ENCODE assay signal across 20 cellular contexts in the genomic region with DNA sequence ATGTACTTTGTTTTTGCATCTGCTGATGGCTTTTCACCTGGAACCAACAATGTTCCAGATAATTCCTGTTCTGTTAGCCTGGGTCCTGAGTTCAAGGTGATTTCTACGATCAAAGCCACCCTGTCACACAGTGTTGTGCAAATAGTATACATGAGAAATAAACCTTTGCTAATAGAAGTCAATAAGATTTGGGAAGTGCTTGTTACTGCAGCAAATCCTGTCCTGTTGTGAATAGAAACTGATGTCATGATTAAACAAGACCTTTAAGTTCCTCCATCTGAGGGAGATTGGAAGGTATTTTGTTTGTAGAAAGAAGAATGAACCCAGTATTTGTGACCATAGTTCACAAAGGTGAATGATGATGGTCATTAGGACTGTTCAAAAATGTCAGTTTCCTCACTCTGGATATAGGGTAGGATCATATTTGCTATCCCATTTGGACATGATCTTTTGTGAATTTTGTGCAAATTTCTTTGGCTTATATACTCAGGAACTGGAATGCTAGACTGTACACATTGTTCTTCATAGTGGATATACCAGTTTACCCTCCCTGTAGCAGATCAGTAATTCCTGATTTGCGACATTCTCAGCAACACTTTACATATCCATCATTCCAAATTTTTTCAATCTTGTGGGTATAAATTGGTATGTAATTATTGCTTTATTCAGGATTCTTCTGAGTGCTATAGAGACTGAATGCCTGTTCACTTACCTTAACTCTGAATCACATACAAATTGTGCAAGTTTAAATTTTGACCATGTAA.
DNase-seq lines count a peak whose midpoint lies in the region; ATAC-seq, FAIRE-seq and TF ChIP-seq lines count a peak whose summit lies in the region.
"Had no signal": no experiment of that assay in that cellular context is flagged by ENCODE, and none has a peak within 500 bp of the region (broad histone marks: within the 10 kb centered on the region; RNA-seq: fewer than 3 reads in every experiment).

No MANE protein-coding gene starts in this region.

- TF ChIP-seq POLR2A in HepG2 (IDR thresholded peaks at IDR 0.05; ENCODE audit: insufficient read depth in 1 of 2, low read depth in 2 of 2, low read length in 2 of 2), result no peak
- no peak for TF ChIP-seq POLR2A in right lobe of liver (IDR thresholded peaks at IDR 0.05)

- H3K9me1 ChIP-seq in keratinocyte (ENCODE audit: control insufficient read depth, extremely low read depth, insufficient read depth, low read length), result no peaks in the 10 kb centered on the region

- DNase-seq in HepG2 (ENCODE audit: low spot score), result no peak
- no peak for DNase-seq in right lobe of liver
- DNase-seq in astrocyte (ENCODE audit: low read depth), result no peak
- DNase-seq in keratinocyte (ENCODE audit: low read depth, low spot score), result no peak
- DNase-seq in ACHN, result no peak
- no peak for DNase-seq in HCEC 1CT
- DNase-seq in CD1c-positive myeloid dendritic cell (ENCODE audit: extremely low spot score), result no peak
- DNase-seq: 8988T; CD4-positive, alpha-beta memory T cell; COR-L47; DMS153; DMS79 treated with DMSO at 0.1 percent for 48 hours; EL; H9 had no signal

- intact Hi-C loops in HepG2 (cut with micrococcal nuclease; ENCODE audit: unreplicated experiment), result no loop called here
- intact Hi-C loops in right lobe of liver (cut with DNase I), result no loop called here

- H2AFZ ChIP-seq in HepG2 (ENCODE audit: low read length) (no peak overlapping the region), astrocyte (ENCODE audit: low read depth, low read length) (no peak overlapping the region), keratinocyte (ENCODE audit: control insufficient read depth, low read length) (no peak overlapping the region)
- H2AFZ ChIP-seq: GM23338 had no signal

- H3K9me3 ChIP-seq in HepG2 (ENCODE audit: low read length) (no peaks in the 10 kb centered on the region), right lobe of liver (no peaks in the 10 kb centered on the region), astrocyte (ENCODE audit: insufficient read depth, low read depth, low read length) (no peaks in the 10 kb centered on the region), keratinocyte (ENCODE audit: control insufficient read depth, low read depth, low read length) (no peaks in the 10 kb centered on the region)
- H3K9me3 ChIP-seq: BLaER1 treated with 17β-estradiol and CSF1 and Interleukin-3, amounts not matched to agents 10 nM and 100 nM had no signal

- H3K36me3 ChIP-seq in HepG2 (replicated peaks in 1 of 2; ENCODE audit: control insufficient read depth in 1 of 2, insufficient read depth in 2 of 2, low read length in 2 of 2) (no peaks in the 10 kb centered on the region), right lobe of liver (no peaks in the 10 kb centered on the region), astrocyte (ENCODE audit: insufficient read depth, low read length) (no peaks in the 10 kb centered on the region), keratinocyte (ENCODE audit: control insufficient read depth in 2 of 2, extremely low read depth in 1 of 2, insufficient read depth in 2 of 2, low read length in 2 of 2) (no peaks in the 10 kb centered on the region)
- H3K36me3 ChIP-seq: BLaER1 treated with 17β-estradiol and CSF1 and Interleukin-3, amounts not matched to agents 10 nM and 100 nM had no signal

- H4K20me1 ChIP-seq in HepG2 (ENCODE audit: insufficient read depth, low read length) (no peaks in the 10 kb centered on the region), astrocyte (ENCODE audit: insufficient read depth, low read length) (no peaks in the 10 kb centered on the region), keratinocyte (ENCODE audit: control insufficient read depth, extremely low read depth, insufficient read depth, low read length) (no peaks in the 10 kb centered on the region)
- H4K20me1 ChIP-seq: BLaER1 treated with 17β-estradiol and CSF1 and Interleukin-3, amounts not matched to agents 10 nM and 100 nM had no signal

- ATAC-seq in HepG2 (no peak), right lobe of liver (no peak)
- ATAC-seq: GM23338 had no signal

- in situ Hi-C loops in HepG2 (cut with HindIII; ENCODE audit: extremely low pct_ligation_motif_present, low pct_unique_long_range_greater_than_20kb), result no loop called here
- in situ Hi-C loops in ACHN (cut with HindIII; ENCODE audit: low pct_ligation_motif_present, low pct_unique_long_range_greater_than_20kb, low sequenced_read_pairs), result no loop called here

- FAIRE-seq in HepG2 (lab: Jason Lieb, UNC) (no peak), astrocyte (lab: Jason Lieb, UNC) (peak; percentile 23), keratinocyte (lab: Jason Lieb, UNC) (peak; percentile 13)
- FAIRE-seq: D721Med, G401.6, GM12891 had no signal

- no TSS peak for BruUV-seq in HepG2 (replicated peaks; lab: Mats Ljungman, UMichigan)

- no peak for TF ChIP-seq RAD21 in HepG2 (CRISPR knock-in tag; IDR thresholded peaks at IDR 0.05)

- H3K4me1 ChIP-seq in HepG2 (ENCODE audit: insufficient read depth, low read length), result no peaks in the 10 kb centered on the region
- H3K4me1 ChIP-seq in right lobe of liver, result no peaks in the 10 kb centered on the region
- H3K4me1 ChIP-seq in astrocyte (ENCODE audit: insufficient read depth, low read length), result no peaks in the 10 kb centered on the region
- H3K4me1 ChIP-seq in keratinocyte (ENCODE audit: control insufficient read depth, extremely low read depth, insufficient read depth, low read length), result no peaks in the 10 kb centered on the region
- H3K4me1 ChIP-seq: BLaER1 treated with 17β-estradiol and CSF1 and Interleukin-3, amounts not matched to agents 10 nM and 100 nM had no signal

- CTCF ChIA-PET in HepG2 (lab: Yijun Ruan, JAX; ENCODE audit: low intra/inter-chr PET ratio, low total read pairs), result no interaction called here

- TF ChIP-seq CTCF in HepG2 (CRISPR knock-in tag; IDR thresholded peaks at IDR 0.05), result no peak
- no peak for TF ChIP-seq CTCF in right lobe of liver (IDR thresholded peaks at IDR 0.05)
- no peak for TF ChIP-seq CTCF in astrocyte (IDR thresholded peaks at IDR 0.05; ENCODE audit: insufficient read depth, low read depth, low read length)
- TF ChIP-seq CTCF in keratinocyte (optimal IDR thresholded peaks at IDR 0.05 in 1 of 3, IDR thresholded peaks at IDR 0.05 in 1 of 3, conservative IDR thresholded peaks at IDR 0.05 in 1 of 3; ENCODE audit: extremely low read depth in 1 of 3, insufficient read depth in 2 of 3, low read length in 3 of 3), result no peak

- H3K27me3 ChIP-seq in HepG2 (ENCODE audit: control insufficient read depth in 1 of 2, insufficient read depth in 2 of 2, low read length in 2 of 2), result no peaks in the 10 kb centered on the region; a peak in 1 of 5 replicates
- no peaks in the 10 kb centered on the region for H3K27me3 ChIP-seq in right lobe of liver
- H3K27me3 ChIP-seq in astrocyte (ENCODE audit: insufficient read depth, low read length), result no peaks in the 10 kb centered on the region
- H3K27me3 ChIP-seq in keratinocyte (ENCODE audit: control insufficient read depth, extremely low read depth, insufficient read depth, low read length), result no peaks in the 10 kb centered on the region
- H3K27me3 ChIP-seq: BLaER1 treated with 17β-estradiol and CSF1 and Interleukin-3, amounts not matched to agents 10 nM and 100 nM had no signal

- no peaks in the 10 kb centered on the region for H3K36me3 Mint-ChIP-seq in astrocyte (ENCODE audit: low read depth, unreplicated experiment)
- H3K36me3 Mint-ChIP-seq: CD4-positive, alpha-beta memory T cell; IgD-negative memory B cell had no signal

- no peak overlapping the region for H3K27ac Mint-ChIP-seq in astrocyte (ENCODE audit: unreplicated experiment)
- H3K27ac Mint-ChIP-seq: CD4-positive, alpha-beta memory T cell; GM23338; H9; IgD-negative memory B cell had no signal

- H3K79me2 ChIP-seq in HepG2 (ENCODE audit: insufficient read depth, low read length), result no peaks in the 10 kb centered on the region
- H3K79me2 ChIP-seq in astrocyte (ENCODE audit: insufficient read depth, low read length), result no peaks in the 10 kb centered on the region
- no peaks in the 10 kb centered on the region for H3K79me2 ChIP-seq in keratinocyte (ENCODE audit: control insufficient read depth, insufficient read depth, low read length)

- dilution Hi-C loops in keratinocyte (cut with MboI; ENCODE audit: extremely low pct_ligation_motif_present, low sequenced_read_pairs), result no loop called here

- no peak overlapping the region for H3K4me3 Mint-ChIP-seq in astrocyte (ENCODE audit: unreplicated experiment)
- H3K4me3 Mint-ChIP-seq: CD4-positive, alpha-beta memory T cell; GM23338; H9; IgD-negative memory B cell had no signal

- H3K27me3 Mint-ChIP-seq in astrocyte (ENCODE audit: low read depth, unreplicated experiment), result no peaks in the 10 kb centered on the region
- H3K27me3 Mint-ChIP-seq: CD4-positive, alpha-beta memory T cell; IgD-negative memory B cell had no signal

- H3K4me2 ChIP-seq in HepG2 (ENCODE audit: low read depth, low read length) (no peak overlapping the region), astrocyte (ENCODE audit: low read length) (no peak overlapping the region), keratinocyte (ENCODE audit: control insufficient read depth, extremely low read depth, insufficient read depth, low read depth, low read length) (no peak overlapping the region)
- H3K4me2 ChIP-seq: BLaER1 treated with 17β-estradiol and CSF1 and Interleukin-3, amounts not matched to agents 10 nM and 100 nM; GM23338 had no signal

- H3K4me1 Mint-ChIP-seq in astrocyte (ENCODE audit: low read depth, unreplicated experiment), result no peaks in the 10 kb centered on the region
- H3K4me1 Mint-ChIP-seq: CD4-positive, alpha-beta memory T cell; GM23338; H9; IgD-negative memory B cell had no signal

- H3K9me3 Mint-ChIP-seq in astrocyte (ENCODE audit: unreplicated experiment), result peaks cover 2% of the 10 kb centered on the region
- H3K9me3 Mint-ChIP-seq: GM23338, H9 had no signal

- H3K27ac ChIP-seq in HepG2 (ENCODE audit: extremely low read length, insufficient read depth, low read length) (no peak overlapping the region), right lobe of liver (no peak overlapping the region), astrocyte (ENCODE audit: low read depth, low read length) (no peak overlapping the region), keratinocyte (ENCODE audit: control insufficient read depth, insufficient read depth, low read length) (no peak overlapping the region)
- H3K27ac ChIP-seq: BLaER1 treated with 17β-estradiol and CSF1 and Interleukin-3, amounts not matched to agents 10 nM and 100 nM had no signal

- TF ChIP-seq EP300 in HepG2 (IDR thresholded peaks at IDR 0.05; ENCODE audit: low read depth in 2 of 2, low read length in 2 of 2) (no peak), HepG2 (CRISPR knock-in tag; IDR thresholded peaks at IDR 0.05; ENCODE audit: borderline replicate concordance) (no peak)

- POLR2A ChIA-PET in HepG2 (lab: Yijun Ruan, JAX), result no interaction called here

- H3K4me3 ChIP-seq in HepG2 (replicated peaks in 1 of 3; ENCODE audit: insufficient read depth in 1 of 3, low read depth in 2 of 3, low read length in 3 of 3), result no peak overlapping the region
- H3K4me3 ChIP-seq in right lobe of liver, result no peak overlapping the region
- no peak overlapping the region for H3K4me3 ChIP-seq in astrocyte (ENCODE audit: insufficient read depth, low read depth, low read length)
- H3K4me3 ChIP-seq in keratinocyte (ENCODE audit: control insufficient read depth in 2 of 3, extremely low read depth in 1 of 3, insufficient read depth in 2 of 3, low read depth in 1 of 3, low read length in 3 of 3), result no peak overlapping the region
- H3K4me3 ChIP-seq: BLaER1 treated with 17β-estradiol and CSF1 and Interleukin-3, amounts not matched to agents 10 nM and 100 nM; GM23338 had no signal

- H3K9ac ChIP-seq in HepG2 (ENCODE audit: insufficient read depth, low read depth, low read length) (no peak overlapping the region), astrocyte (ENCODE audit: low read length) (no peak overlapping the region), keratinocyte (ENCODE audit: control insufficient read depth, extremely low read depth, insufficient read depth, low read length) (no peak overlapping the region)
- H3K9ac ChIP-seq: BLaER1 treated with 17β-estradiol and CSF1 and Interleukin-3, amounts not matched to agents 10 nM and 100 nM had no signal

- WGBS in HepG2 (ENCODE audit: low lambda C conversion rate), result 5% methylated on average over 2 of the region's 2 CpGs
- 59% methylated on average over 2 of the region's 2 CpGs for WGBS in right lobe of liver (ENCODE audit: insufficient coverage, low coverage, low lambda C conversion rate, missing lambda C conversion rate)
